ENCODE assay signal across 9 cellular contexts in the genomic region with DNA sequence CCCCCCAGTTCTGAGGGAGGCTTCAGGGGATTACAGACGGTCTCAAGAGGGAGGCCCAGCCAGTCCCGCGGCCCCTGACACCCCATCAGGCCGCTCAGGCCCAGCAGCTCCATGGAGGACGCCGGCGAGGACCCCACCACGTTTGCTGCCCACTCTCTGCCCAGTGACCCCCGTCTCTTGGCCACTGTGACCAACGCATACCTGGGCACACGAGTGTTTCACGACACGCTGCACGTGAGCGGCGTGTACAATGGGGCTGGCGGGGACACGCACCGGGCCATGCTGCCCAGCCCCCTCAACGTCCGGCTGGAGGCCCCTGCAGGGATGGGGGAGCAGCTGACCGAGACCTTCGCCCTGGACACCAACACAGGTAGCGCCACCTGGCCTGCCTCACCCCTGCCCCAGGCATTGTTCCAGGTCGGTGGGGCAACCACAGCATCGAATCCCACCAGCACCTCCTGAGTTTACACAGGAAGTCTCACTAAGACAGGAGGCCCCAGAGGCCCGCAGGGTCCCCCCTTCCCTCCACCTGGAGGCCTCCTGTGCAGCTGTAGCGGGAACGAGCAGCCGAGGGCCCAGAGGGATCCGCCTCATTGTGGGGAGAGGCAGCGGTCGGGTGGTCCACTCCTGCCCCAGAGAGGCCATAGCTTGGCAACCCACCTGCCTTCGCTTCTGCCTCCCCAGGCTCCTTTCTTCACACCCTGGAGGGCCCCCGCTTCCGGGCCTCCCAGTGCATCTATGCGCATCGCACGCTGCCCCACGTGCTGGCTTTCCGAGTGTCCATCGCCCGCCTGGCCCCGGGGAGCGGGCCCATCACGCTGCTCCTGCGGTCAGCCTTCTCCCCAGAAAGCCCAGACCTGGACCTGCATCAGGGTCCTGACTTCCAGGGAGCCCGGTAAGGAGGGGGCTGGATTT. TPM values are rescaled to one million over a fixed set of nuclear protein-coding genes. Genes with fewer than 3 reads are reported as not detected.
A peak's percentile ranks its signal among the peaks of the same experiment; 100 is the strongest.
DNase-seq lines count a peak whose midpoint lies in the region; ATAC-seq, FAIRE-seq and TF ChIP-seq lines count a peak whose summit lies in the region.
"Had no signal": no experiment of that assay in that cellular context is flagged by ENCODE, and none has a peak within 500 bp of the region (broad histone marks: within the 10 kb centered on the region; RNA-seq: fewer than 3 reads in every experiment).

No MANE protein-coding gene starts in this region.

- no peak for TF ChIP-seq POLR2A in H54 (IDR thresholded peaks at IDR 0.05; ENCODE audit: low read depth, low read length)

- peak overlapping the region; percentile 52 for H3K27ac ChIP-seq in thymus (ENCODE audit: low read depth)
- H3K27ac ChIP-seq: SJSA1 had no signal

- peaks cover 4% of the 10 kb centered on the region for H3K27me3 ChIP-seq in thymus (ENCODE audit: control insufficient read depth, insufficient read depth)

- FAIRE-seq in H54 (lab: Jason Lieb, UNC): no peak

- H3K36me3 Mint-ChIP-seq in activated CD4-positive, alpha-beta T cell treated with anti-CD3 and anti-CD28 coated beads for 36 hours (ENCODE audit: low read depth): peaks cover 16% of the 10 kb centered on the region
- H3K36me3 Mint-ChIP-seq in activated naive CD8-positive, alpha-beta T cell treated with anti-CD3 and anti-CD28 coated beads, Interleukin-2, amount 10 ng/mL, durations not matched to agents 7 days and 5 days: peaks cover 44% of the 10 kb centered on the region

- POLR2A ChIA-PET in activated CD4-positive, alpha-beta T cell treated with anti-CD3 and anti-CD28 coated beads for 36 hours (lab: Charles Lee): interaction anchor here (1.0 kb wide), 1 partner anchor 9 kb away, joined by 3 read pairs; no protein-coding TSS in a partner anchor
- POLR2A ChIA-PET in activated naive CD8-positive, alpha-beta T cell treated with anti-CD3 and anti-CD28 coated beads, Interleukin-2, amount 10 ng/mL, durations not matched to agents 7 days and 5 days (lab: Charles Lee): interaction anchor here (0.7 to 16.3 kb wide), 19 partner anchors 10 to 159 kb away, joined by 3 to 336 read pairs (median 25); a partner anchor contains a TSS

- 73% methylated on average over 48 of the region's 48 CpGs for WGBS in thymus

- H3K9me3 ChIP-seq in thymus (ENCODE audit: control insufficient read depth): no peaks in the 10 kb centered on the region
- H3K9me3 ChIP-seq: SJSA1 had no signal

- peak overlapping the region; percentile 47 for H3K27ac Mint-ChIP-seq in activated CD4-positive, alpha-beta T cell treated with anti-CD3 and anti-CD28 coated beads for 36 hours
- peak overlapping the region; percentile 95 for H3K27ac Mint-ChIP-seq in activated naive CD8-positive, alpha-beta T cell treated with anti-CD3 and anti-CD28 coated beads, Interleukin-2, amount 10 ng/mL, durations not matched to agents 7 days and 5 days

- peaks cover 26% of the 10 kb centered on the region for H3K4me1 Mint-ChIP-seq in activated CD4-positive, alpha-beta T cell treated with anti-CD3 and anti-CD28 coated beads for 36 hours
- peaks cover 34% of the 10 kb centered on the region for H3K4me1 Mint-ChIP-seq in activated naive CD8-positive, alpha-beta T cell treated with anti-CD3 and anti-CD28 coated beads, Interleukin-2, amount 10 ng/mL, durations not matched to agents 7 days and 5 days

- peak overlapping the region; percentile 65 for H3K4me3 Mint-ChIP-seq in activated CD4-positive, alpha-beta T cell treated with anti-CD3 and anti-CD28 coated beads for 36 hours
- peak overlapping the region; percentile 93 for H3K4me3 Mint-ChIP-seq in activated naive CD8-positive, alpha-beta T cell treated with anti-CD3 and anti-CD28 coated beads, Interleukin-2, amount 10 ng/mL, durations not matched to agents 7 days and 5 days

- no peaks in the 10 kb centered on the region for H3K9me3 Mint-ChIP-seq in activated CD4-positive, alpha-beta T cell treated with anti-CD3 and anti-CD28 coated beads for 36 hours (ENCODE audit: low read depth)
- no peaks in the 10 kb centered on the region for H3K9me3 Mint-ChIP-seq in activated naive CD8-positive, alpha-beta T cell treated with anti-CD3 and anti-CD28 coated beads, Interleukin-2, amount 10 ng/mL, durations not matched to agents 7 days and 5 days

- ATAC-seq in activated CD4-positive, alpha-beta T cell treated with anti-CD3 and anti-CD28 coated beads for 36 hours: no peak
- ATAC-seq in activated naive CD8-positive, alpha-beta T cell treated with anti-CD3 and anti-CD28 coated beads, Interleukin-2, amount 10 ng/mL, durations not matched to agents 7 days and 5 days (ENCODE audit: low read depth): peak; percentile 7
- no peak for ATAC-seq in left colon
- ATAC-seq in HG03039 (IDR thresholded peaks at IDR 0.05; ENCODE audit: unreplicated experiment): no peak

- DNase-seq in activated CD4-positive, alpha-beta T cell treated with anti-CD3 and anti-CD28 coated beads for 36 hours: peak; percentile 18
- DNase-seq in activated CD4-positive, alpha-beta T cell treated with anti-CD3 and anti-CD28 coated beads, Interleukin-2, amount 50 U/mL, for 1 hour: no peak
- peak; percentile 70 for DNase-seq in activated naive CD8-positive, alpha-beta T cell treated with anti-CD3 and anti-CD28 coated beads, Interleukin-2, amount 10 ng/mL, durations not matched to agents 7 days and 5 days
- DNase-seq in left colon (peak; percentile 20 to 28), COR-L47 (lab: John Stamatoyannopoulos, UW) (no peak), H54 (ENCODE audit: insufficient read length, low spot score) (no peak)

- peak overlapping the region; percentile 58 for H3K4me3 ChIP-seq in thymus (ENCODE audit: low read length)

- CTCF ChIA-PET in activated CD4-positive, alpha-beta T cell treated with anti-CD3 and anti-CD28 coated beads for 36 hours (lab: Charles Lee): interaction anchor here (0.8 kb wide), 1 partner anchor 16 kb away, joined by 6 read pairs; no protein-coding TSS in a partner anchor

- H3K4me1 ChIP-seq in thymus (ENCODE audit: control insufficient read depth, insufficient read depth, low read length): peaks cover 12% of the 10 kb centered on the region

- peaks cover 12% of the 10 kb centered on the region for H3K36me3 ChIP-seq in thymus (ENCODE audit: control insufficient read depth, insufficient read depth)
- H3K36me3 ChIP-seq: SJSA1 had no signal

- no peaks in the 10 kb centered on the region for H3K27me3 Mint-ChIP-seq in activated CD4-positive, alpha-beta T cell treated with anti-CD3 and anti-CD28 coated beads for 36 hours
- no peaks in the 10 kb centered on the region for H3K27me3 Mint-ChIP-seq in activated naive CD8-positive, alpha-beta T cell treated with anti-CD3 and anti-CD28 coated beads, Interleukin-2, amount 10 ng/mL, durations not matched to agents 7 days and 5 days

- intact Hi-C loops in activated CD4-positive, alpha-beta T cell treated with anti-CD3 and anti-CD28 coated beads for 36 hours (cut with DNase I, micrococcal nuclease): loop anchor here (1.0 to 5.0 kb wide), 2 partner anchors 16 to 53 kb away; a partner anchor contains a TSS
- intact Hi-C loops in left colon (cut with DNase I, micrococcal nuclease): no loop called here

RNA-seq across cellular contexts. Expression of a gene that starts 1.0 kb away (rescaled TPM):
- total RNA-seq in activated CD4-positive, alpha-beta T cell treated with anti-CD3 and anti-CD28 coated beads for 36 hours: 10 to 100 TPM; 73.4 to 82.3 TPM
- 100 to 1,000 TPM; 641 to 664 TPM for total RNA-seq in activated naive CD8-positive, alpha-beta T cell treated with anti-CD3 and anti-CD28 coated beads, Interleukin-2, amount 10 ng/mL, durations not matched to agents 7 days and 5 days
- 10 to 100 TPM; 18.8 to 20.6 TPM for total RNA-seq in left colon
- polyA plus RNA-seq in thymus: 900 TPM

RNA-seq across cellular contexts. Expression of a gene that starts 9.4 kb away (rescaled TPM):
- not detected for total RNA-seq in activated CD4-positive, alpha-beta T cell treated with anti-CD3 and anti-CD28 coated beads for 36 hours
- not detected for total RNA-seq in activated naive CD8-positive, alpha-beta T cell treated with anti-CD3 and anti-CD28 coated beads, Interleukin-2, amount 10 ng/mL, durations not matched to agents 7 days and 5 days
- total RNA-seq in left colon: not detected
- polyA plus RNA-seq in thymus: 0.25 TPM
- total RNA-seq: SJSA1 had no signal

RNA-seq across cellular contexts. Expression of a gene that starts 11.8 kb away (rescaled TPM):
- total RNA-seq in activated CD4-positive, alpha-beta T cell treated with anti-CD3 and anti-CD28 coated beads for 36 hours: under 1 TPM; 0.32 to 0.57 TPM
- 10 to 100 TPM; 32.1 to 34.0 TPM for total RNA-seq in activated naive CD8-positive, alpha-beta T cell treated with anti-CD3 and anti-CD28 coated beads, Interleukin-2, amount 10 ng/mL, durations not matched to agents 7 days and 5 days
- total RNA-seq in left colon: under 1 TPM; 0.92 TPM
- 2.2 TPM for polyA plus RNA-seq in thymus
- total RNA-seq: SJSA1 had no signal

RNA-seq across cellular contexts. Expression of a gene that starts 17.7 kb away (rescaled TPM):
- total RNA-seq in activated CD4-positive, alpha-beta T cell treated with anti-CD3 and anti-CD28 coated beads for 36 hours: 100 to 1,000 TPM; 451 to 474 TPM
- total RNA-seq in activated naive CD8-positive, alpha-beta T cell treated with anti-CD3 and anti-CD28 coated beads, Interleukin-2, amount 10 ng/mL, durations not matched to agents 7 days and 5 days: 1,000 to 10,000 TPM; 1,890 to 1,949 TPM
- 100 to 1,000 TPM in 1 of 2 donors, 10 to 100 TPM in 1; 87.7 to 133 TPM for total RNA-seq in left colon
- polyA plus RNA-seq in thymus: 467 TPM

RNA-seq across cellular contexts. Expression of a gene that starts 23.9 kb away (rescaled TPM):
- total RNA-seq in activated CD4-positive, alpha-beta T cell treated with anti-CD3 and anti-CD28 coated beads for 36 hours: 100 to 1,000 TPM; 248 to 285 TPM
- total RNA-seq in activated naive CD8-positive, alpha-beta T cell treated with anti-CD3 and anti-CD28 coated beads, Interleukin-2, amount 10 ng/mL, durations not matched to agents 7 days and 5 days: 1,000 to 10,000 TPM; 1,182 to 1,374 TPM
- 100 to 1,000 TPM in 1 of 2 donors, 10 to 100 TPM in 1; 85.6 to 127 TPM for total RNA-seq in left colon
- 463 TPM for polyA plus RNA-seq in thymus

Comparison
In these comparisons a context has a peak if more than half of its experiments do, and no peak if none do; other contexts are left out.
1. DNase-seq: peak in activated CD4-positive, alpha-beta T cell treated with anti-CD3 and anti-CD28 coated beads for 36 hours (single experiment), activated naive CD8-positive, alpha-beta T cell treated with anti-CD3 and anti-CD28 coated beads, Interleukin-2, amount 10 ng/mL, durations not matched to agents 7 days and 5 days (single experiment) and left colon (2 of 2); none in activated CD4-positive, alpha-beta T cell treated with anti-CD3 and anti-CD28 coated beads, Interleukin-2, amount 50 U/mL, for 1 hour (single experiment), COR-L47 (single experiment) and H54 (single experiment).
2. RNA of a gene that starts 1.0 kb away (total RNA-seq): 641 to 664 TPM in activated naive CD8-positive, alpha-beta T cell treated with anti-CD3 and anti-CD28 coated beads, Interleukin-2, amount 10 ng/mL, durations not matched to agents 7 days and 5 days; 73.4 to 82.3 TPM in activated CD4-positive, alpha-beta T cell treated with anti-CD3 and anti-CD28 coated beads for 36 hours and 18.8 to 20.6 TPM in left colon; every median in the first group is over 4 times any median in the second.
3. RNA of a gene that starts 11.8 kb away (total RNA-seq): 32.1 to 34.0 TPM in activated naive CD8-positive, alpha-beta T cell treated with anti-CD3 and anti-CD28 coated beads, Interleukin-2, amount 10 ng/mL, durations not matched to agents 7 days and 5 days; 0.92 TPM in left colon and 0.32 to 0.57 TPM in activated CD4-positive, alpha-beta T cell treated with anti-CD3 and anti-CD28 coated beads for 36 hours; every median in the first group is over 10 times any median in the second.
4. intact Hi-C loops: an anchor here in activated CD4-positive, alpha-beta T cell treated with anti-CD3 and anti-CD28 coated beads for 36 hours (1.0 to 5.0 kb wide); none called in left colon.